8 cellular contexts compared by ENCODE assay signal in the genomic region with DNA sequence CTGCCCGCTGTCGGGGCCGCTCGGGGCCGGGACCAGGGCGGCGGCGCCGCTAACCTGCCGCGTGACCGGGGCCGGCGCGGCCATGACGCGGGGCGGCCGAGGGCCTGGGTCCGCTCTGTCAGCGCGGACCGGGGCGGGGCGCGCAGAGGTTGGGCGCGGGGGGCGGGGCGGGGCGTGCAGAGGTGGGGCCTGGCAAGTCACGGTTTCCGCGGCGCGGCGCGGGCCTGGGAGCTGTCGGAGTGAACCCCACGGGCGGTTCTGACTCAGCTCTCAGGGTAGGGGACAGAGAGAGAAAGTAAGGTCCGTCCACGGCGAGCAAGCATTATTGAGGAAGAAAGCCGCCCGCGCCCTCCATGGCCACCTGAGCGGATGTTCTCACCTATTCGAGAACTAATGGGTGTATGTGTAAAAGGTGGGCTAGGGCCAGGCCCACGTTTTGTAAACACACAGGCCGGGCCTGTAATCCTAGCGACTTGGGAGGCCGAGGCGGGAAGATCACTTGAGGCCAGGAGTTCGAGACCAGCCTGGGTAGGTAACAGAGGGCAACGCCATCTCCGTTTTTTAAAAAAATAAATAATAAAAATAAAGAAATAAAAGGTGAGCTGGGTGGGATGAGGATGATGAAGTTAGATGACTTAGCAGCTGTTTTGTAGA. TPM values are rescaled to one million over a fixed set of nuclear protein-coding genes. Genes with fewer than 3 reads are reported as not detected.
DNase-seq lines count a peak whose midpoint lies in the region; ATAC-seq, FAIRE-seq and TF ChIP-seq lines count a peak whose summit lies in the region.

A gene with protein sequence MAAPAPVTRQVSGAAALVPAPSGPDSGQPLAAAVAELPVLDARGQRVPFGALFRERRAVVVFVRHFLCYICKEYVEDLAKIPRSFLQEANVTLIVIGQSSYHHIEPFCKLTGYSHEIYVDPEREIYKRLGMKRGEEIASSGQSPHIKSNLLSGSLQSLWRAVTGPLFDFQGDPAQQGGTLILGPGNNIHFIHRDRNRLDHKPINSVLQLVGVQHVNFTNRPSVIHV (minus strand): TSS at position 120 of the 654 bp plus-strand sequence. CDS start 36 bp downstream, at position 84.

- 13% methylated on average over 20 of the region's 57 CpGs; no CpG with 5 or more reads in 1 of the 2 experiments for WGBS in H1 (ENCODE audit: extremely low coverage in 1 of 2, insufficient coverage in 1 of 2, insufficient read length in 1 of 2, insufficient replicate concordance in 2 of 2, low coverage in 1 of 2, low lambda C conversion rate in 2 of 2, missing lambda C conversion rate in 1 of 2), 2 experiments
- WGBS in mesendoderm (ENCODE audit: extremely low coverage, insufficient coverage, low lambda C conversion rate): no CpG with 5 or more reads among the region's 57 CpGs

- H4K8ac ChIP-seq in H1 (ENCODE audit: extremely low read depth, insufficient read depth, low read length) (peak within 1 kb of the TSS; percentile 89; the same call in 1 of the 2 replicates), mesendoderm (ENCODE audit: low read depth, low read length) (no peak within 1 kb of the TSS)

- H2BK5ac ChIP-seq in H1 (ENCODE audit: low read depth, low read length): peak within 1 kb of the TSS; percentile 38; the same call in 1 of the 2 replicates
- no peak within 1 kb of the TSS for H2BK5ac ChIP-seq in mesendoderm (ENCODE audit: low read length)

- H3K79me1 ChIP-seq in H1 (ENCODE audit: low read depth, low read length) (no peaks in the 10 kb centered on the region), mesendoderm (ENCODE audit: low read length) (no peaks in the 10 kb centered on the region)

- H2BK120ac ChIP-seq in H1 (replicated peaks; ENCODE audit: low read depth, low read length) (no peak within 1 kb of the TSS), mesendoderm (ENCODE audit: low read depth, low read length) (no peak within 1 kb of the TSS)

- H2BK15ac ChIP-seq in H1 (ENCODE audit: low read length) (no peak within 1 kb of the TSS), mesendoderm (replicated peaks; ENCODE audit: low read depth) (no peak within 1 kb of the TSS)

- no peaks in the 10 kb centered on the region for H3K9me3 ChIP-seq in H1 (ENCODE audit: insufficient read depth in 2 of 2, low read depth in 1 of 2, low read length in 1 of 2)

- H3K4me2 ChIP-seq in H1 (ENCODE audit: insufficient read depth in 1 of 2, low read depth in 2 of 2, low read length in 2 of 2) (peak within 1 kb of the TSS; percentile 71 to 74), mesendoderm (ENCODE audit: low read length) (peak within 1 kb of the TSS; percentile 83)

- H3K4ac ChIP-seq in H1 (replicated peaks; ENCODE audit: insufficient read length, low read depth, low read length): no peak within 1 kb of the TSS
- H3K4ac ChIP-seq in mesendoderm (ENCODE audit: low read depth, low read length): no peak within 1 kb of the TSS

- H3K79me2 ChIP-seq in H1 (ENCODE audit: control insufficient read depth in 1 of 2, insufficient read depth in 2 of 2, low read length in 2 of 2): no peaks in the 10 kb centered on the region
- H3K79me2 ChIP-seq in mesendoderm (ENCODE audit: control insufficient read depth, insufficient read depth, low read length): no peaks in the 10 kb centered on the region

- no peak; a peak in 1 of 3 replicates for TF ChIP-seq POLR2A in H1 (IDR thresholded peaks at IDR 0.05; ENCODE audit: control extremely low read depth in 1 of 2, low read depth in 2 of 2, low read length in 2 of 2)

- H3K9ac ChIP-seq in H1 (replicated peaks in 1 of 4; ENCODE audit: extremely low read depth in 1 of 4, low read depth in 3 of 4, low read length in 3 of 4): peak within 1 kb of the TSS; percentile 54 to 83 (median 64)
- H3K9ac ChIP-seq in mesendoderm (ENCODE audit: low read length): peak within 1 kb of the TSS; percentile 81

- H4K20me1 ChIP-seq in H1 (replicated peaks in 1 of 2; ENCODE audit: control insufficient read depth in 1 of 2, insufficient read depth in 2 of 2, low read length in 2 of 2): no peaks in the 10 kb centered on the region

- FAIRE-seq in H1 (lab: Jason Lieb, UNC): no peak

- H4K5ac ChIP-seq in H1 (ENCODE audit: insufficient read length, low read depth, low read length) (peak within 1 kb of the TSS; percentile 44), mesendoderm (ENCODE audit: low read length) (no peak within 1 kb of the TSS)

- H3K27ac ChIP-seq in H1 (ENCODE audit: low read depth, low read length) (no peak within 1 kb of the TSS; the same call in 1 of the 2 replicates), mesendoderm (ENCODE audit: low read depth, low read length) (peak within 1 kb of the TSS; percentile 43)

- H2AK5ac ChIP-seq in H1 (ENCODE audit: low read depth, low read length) (no peak within 1 kb of the TSS; the same call in 1 of the 2 replicates), mesendoderm (ENCODE audit: low read length) (no peak within 1 kb of the TSS)

- H3K18ac ChIP-seq in H1 (ENCODE audit: extremely low read depth, low read length): peak within 1 kb of the TSS; percentile 67
- H3K18ac ChIP-seq in mesendoderm (ENCODE audit: low read length): peak within 1 kb of the TSS; percentile 61

- TF ChIP-seq RAD21 in H1 (IDR thresholded peaks at IDR 0.05 in 1 of 2, conservative IDR thresholded peaks at IDR 0.05 in 1 of 2; ENCODE audit: low read depth in 2 of 2, low read length in 2 of 2): no peak

- peak within 1 kb of the TSS; percentile 78 for H2AFZ ChIP-seq in H1 (ENCODE audit: low read length)

- no peak for TF ChIP-seq CTCF in H1 (IDR thresholded peaks at IDR 0.05; ENCODE audit: control extremely low read depth in 1 of 3, insufficient read depth in 1 of 3, low read depth in 1 of 3, low read length in 3 of 3)

- CTCF ChIA-PET in H1 (lab: Charles Lee; ENCODE audit: partially characterized antibody): interaction anchor here (0.7 to 1.6 kb wide), 4 partner anchors 11 to 213 kb away, joined by 3 to 5 read pairs (median 4); no protein-coding TSS in a partner anchor

- peak within 1 kb of the TSS; percentile 53 for H3K56ac ChIP-seq in H1 (replicated peaks; ENCODE audit: insufficient read length, low read depth, low read length)
- H3K56ac ChIP-seq in mesendoderm (ENCODE audit: low read length): peak within 1 kb of the TSS; percentile 86

- H4K91ac ChIP-seq in H1 (replicated peaks; ENCODE audit: insufficient read length, low read length): no peak within 1 kb of the TSS

- peak within 1 kb of the TSS; percentile 66 to 78 (median 74) for H3K4me3 ChIP-seq in H1 (ENCODE audit: extremely low read depth in 1 of 4, insufficient read depth in 2 of 4, low read depth in 3 of 4, low read length in 4 of 4)
- H3K4me3 ChIP-seq in mesendoderm (ENCODE audit: low read length): peak within 1 kb of the TSS; percentile 81

- H3K23ac ChIP-seq in H1 (ENCODE audit: insufficient read length) (peak within 1 kb of the TSS; percentile 20), mesendoderm (ENCODE audit: low read length) (no peak within 1 kb of the TSS)

- DNase-seq in DMS153 (lab: John Stamatoyannopoulos, UW) (peak; percentile 13), DMS153 treated with DMSO at 0.1 percent for 48 hours (lab: John Stamatoyannopoulos, UW; ENCODE audit: unreplicated experiment) (no peak), NCI-H526 treated with DMSO at 0.1 percent for 48 hours (lab: John Stamatoyannopoulos, UW) (peak; percentile 6), H1 (ENCODE audit: low read depth in 1 of 2, low spot score in 2 of 2) (peak in 1 of 2 experiments; percentile 79), mesendoderm (peak; percentile 70)
- peak; percentile 56 to 63 (median 56) for DNase-seq in activated CD8-positive, alpha-beta memory T cell treated with anti-CD3 and anti-CD28 coated beads for 48 hours (ENCODE audit: low read depth in 2 of 3, low spot score in 2 of 3)
- DNase-seq in stimulated activated CD8-positive, alpha-beta memory T cell treated with anti-CD3 and anti-CD28 coated beads, Interleukin-12 subunit alpha, Interleukin-12 subunit beta, amount 100 ng/mL, for 4 hours (ENCODE audit: low read depth): peak; percentile 75

- peak in 1 of 2 experiments; percentile 22; a peak in 1 of 3 replicates for TF ChIP-seq EP300 in H1 (IDR thresholded peaks at IDR 0.05; ENCODE audit: borderline replicate concordance in 1 of 2, low read depth in 2 of 2, low read length in 2 of 2)

- peak; percentile 57 for ATAC-seq in HG02870 (IDR thresholded peaks at IDR 0.05; ENCODE audit: unreplicated experiment)

- H3K4me1 ChIP-seq in H1 (replicated peaks in 1 of 4; ENCODE audit: control insufficient read depth in 3 of 4, insufficient read depth in 4 of 4, low read length in 3 of 4): peaks cover 0 to 6% (median 0%) of the 10 kb centered on the region in 4 experiments; a peak in 2 of 7 replicates
- no peaks in the 10 kb centered on the region for H3K4me1 ChIP-seq in mesendoderm (ENCODE audit: control insufficient read depth, low read depth, low read length)

- peaks cover 4% of the 10 kb centered on the region; the same call in 1 of the 2 replicates for H3K23me2 ChIP-seq in H1 (ENCODE audit: low read depth, low read length)

- no peaks in the 10 kb centered on the region for H3K36me3 ChIP-seq in H1 (ENCODE audit: control insufficient read depth in 2 of 4, insufficient read depth in 4 of 4, low read length in 3 of 4)
- H3K36me3 ChIP-seq in mesendoderm (ENCODE audit: control insufficient read depth, insufficient read depth, low read length): no peaks in the 10 kb centered on the region

- POLR2A ChIA-PET in H1 (lab: Charles Lee; ENCODE audit: partially characterized antibody): interaction anchor here (1.8 kb wide), 1 partner anchor 89 kb away, joined by 4 read pairs; no protein-coding TSS in a partner anchor

- H3K14ac ChIP-seq in H1 (ENCODE audit: insufficient read length): no peak within 1 kb of the TSS

- H2BK12ac ChIP-seq in H1 (ENCODE audit: low read depth, low read length): no peak within 1 kb of the TSS

- H3K27me3 ChIP-seq in H1 (replicated peaks in 1 of 4; ENCODE audit: control insufficient read depth in 3 of 4, extremely low read depth in 1 of 4, insufficient read depth in 3 of 4, low read length in 3 of 4): no peaks in the 10 kb centered on the region; a peak in 1 of 7 replicates
- H3K27me3 ChIP-seq in mesendoderm (ENCODE audit: insufficient read depth, low read length, poor library complexity): no peaks in the 10 kb centered on the region

- no peak within 1 kb of the TSS for H2BK20ac ChIP-seq in H1 (ENCODE audit: low read length)

TF ChIP-seq in H1, 55 proteins besides CTCF, POLR2A, EP300 and RAD21 (continues in another document):
- TF ChIP-seq CBX8 (IDR thresholded peaks at IDR 0.05; ENCODE audit: borderline replicate concordance, low read depth, low read length) (no peak), RFX5 (IDR thresholded peaks at IDR 0.05; ENCODE audit: borderline replicate concordance, low read depth, low read length) (no peak)

RNA-seq across cellular contexts. Expression of the gene that starts here (rescaled TPM):
- total RNA-seq in H1 (2021; fragmentation: NEBNext Ultra II Directional; extraction: Animal tissue kit (Norgen Biotek cat#: 25700)): 7.3 and 8.3 TPM in 2 replicates
- polyA plus RNA-seq in H1 (2011; rRNA removed): 1.8 and 2.8 TPM in 2 replicates
- 2.3 TPM for polyA plus RNA-seq in H1 (2011; cell fraction: cytosol; rRNA removed)
- polyA plus RNA-seq in H1 (2011; cell fraction: nucleus; rRNA removed): 1.5 TPM
- 3.0 to 4.1 TPM (median 3.4 TPM) in 4 replicates for polyA plus RNA-seq in H1 (2012, experiment 1 of 2)
- polyA plus RNA-seq in H1 (2012, experiment 2 of 2): 2.4 TPM
- polyA plus RNA-seq in H1 (2013, experiment 1 of 2): 5.0 TPM
- polyA plus RNA-seq in H1 (2013, experiment 2 of 2): 5.6 TPM
- polyA minus RNA-seq in H1 (2011; rRNA and poly(A)+ RNA removed): 1.9 and 2.5 TPM in 2 replicates
- polyA minus RNA-seq in H1 (2011; cell fraction: cytosol; rRNA and poly(A)+ RNA removed): 4.1 TPM
- polyA minus RNA-seq in H1 (2011; cell fraction: nucleus; rRNA and poly(A)+ RNA removed): 2.9 TPM
- 5.2 TPM for polyA plus RNA-seq in mesendoderm (2013, experiment 1 of 2)
- 5.4 TPM for polyA plus RNA-seq in mesendoderm (2013, experiment 2 of 2)
